ENCODE assay signal across 8 cellular contexts in genomic region chr5:146173049-146173448, GRCh38. TPM values are rescaled to one million over a fixed set of nuclear protein-coding genes. Genes with fewer than 3 reads are reported as not detected.
DNase-seq lines count a peak whose midpoint lies in the region; ATAC-seq and TF ChIP-seq lines count a peak whose summit lies in the region.
"Not testable (repeated sequence)": the region's sequence is repeated elsewhere in the genome, so short reads cannot be mapped to it uniquely, and the experiment has no call there.

No MANE protein-coding gene starts in this region.

- TF ChIP-seq CTCF in GM06990 (IDR thresholded peaks at IDR 0.05; ENCODE audit: insufficient read depth, low read length, poor library complexity, severe bottlenecking), result not testable (repeated sequence)

- H3K27me3 ChIP-seq in GM06990 (replicated peaks; ENCODE audit: control insufficient read depth, insufficient read depth, low read length), result not testable (repeated sequence)

- not testable (repeated sequence) for H3K36me3 ChIP-seq in GM06990 (ENCODE audit: control insufficient read depth, insufficient read depth, low read length)

- not testable (repeated sequence) for H3K4me3 ChIP-seq in GM06990 (replicated peaks; ENCODE audit: low read depth, low read length)

- CTCF ChIA-PET in activated CD4-positive, alpha-beta T cell treated with anti-CD3 and anti-CD28 coated beads, Interleukin-2, amount 10 ng/mL, durations not matched to agents 7 days and 5 days (lab: Charles Lee), result interaction anchor here (0.7 to 1.1 kb wide), 3 partner anchors 10 to 221 kb away, joined by 3 to 4 read pairs (median 4); no protein-coding TSS in a partner anchor

- not testable (repeated sequence) for H3K9me3 Mint-ChIP-seq in activated CD4-positive, alpha-beta T cell treated with anti-CD3 and anti-CD28 coated beads, Interleukin-2, amount 10 ng/mL, durations not matched to agents 7 days and 5 days

- peak overlapping the region; percentile 50 for H3K27ac Mint-ChIP-seq in activated CD4-positive, alpha-beta T cell treated with anti-CD3 and anti-CD28 coated beads, Interleukin-2, amount 10 ng/mL, durations not matched to agents 7 days and 5 days

- ATAC-seq in GM18858 (IDR thresholded peaks at IDR 0.05; ENCODE audit: unreplicated experiment), result peak; percentile 64
- peak; percentile 86 for ATAC-seq in GM19395 (IDR thresholded peaks at IDR 0.05; ENCODE audit: unreplicated experiment)
- ATAC-seq in GM21529 (IDR thresholded peaks at IDR 0.05; ENCODE audit: unreplicated experiment), result peak; percentile 64
- peak; percentile 77 for ATAC-seq in HG02852 (IDR thresholded peaks at IDR 0.05; ENCODE audit: unreplicated experiment)
- ATAC-seq in HG03103 (IDR thresholded peaks at IDR 0.05; ENCODE audit: low read depth, unreplicated experiment), result peak; percentile 37
- ATAC-seq in HG03460 (IDR thresholded peaks at IDR 0.05; ENCODE audit: unreplicated experiment), result peak; percentile 70

- not testable (repeated sequence) for H3K4me3 Mint-ChIP-seq in activated CD4-positive, alpha-beta T cell treated with anti-CD3 and anti-CD28 coated beads, Interleukin-2, amount 10 ng/mL, durations not matched to agents 7 days and 5 days

- POLR2A ChIA-PET in activated CD4-positive, alpha-beta T cell treated with anti-CD3 and anti-CD28 coated beads, Interleukin-2, amount 10 ng/mL, durations not matched to agents 7 days and 5 days (lab: Charles Lee), result not testable (repeated sequence)

- H3K27me3 Mint-ChIP-seq in activated CD4-positive, alpha-beta T cell treated with anti-CD3 and anti-CD28 coated beads, Interleukin-2, amount 10 ng/mL, durations not matched to agents 7 days and 5 days, result not testable (repeated sequence)

- DNase-seq in GM06990 (ENCODE audit: extremely low read depth, insufficient read length), result peak; percentile 32
- DNase-seq in activated CD4-positive, alpha-beta T cell treated with anti-CD3 and anti-CD28 coated beads, Interleukin-2, amount 10 ng/mL, durations not matched to agents 7 days and 5 days, result not testable (repeated sequence)

- H3K4me1 Mint-ChIP-seq in activated CD4-positive, alpha-beta T cell treated with anti-CD3 and anti-CD28 coated beads, Interleukin-2, amount 10 ng/mL, durations not matched to agents 7 days and 5 days, result peaks cover 18% of the 10 kb centered on the region

- peaks cover 45% of the 10 kb centered on the region for H3K36me3 Mint-ChIP-seq in activated CD4-positive, alpha-beta T cell treated with anti-CD3 and anti-CD28 coated beads, Interleukin-2, amount 10 ng/mL, durations not matched to agents 7 days and 5 days (ENCODE audit: low read depth)

RNA-seq across cellular contexts. Expression of gene LARS1, which starts 9.4 kb away (rescaled TPM):
- 100 to 1,000 TPM; 108 to 110 TPM for total RNA-seq in activated CD4-positive, alpha-beta T cell treated with anti-CD3 and anti-CD28 coated beads, Interleukin-2, amount 10 ng/mL, durations not matched to agents 7 days and 5 days

RNA-seq across cellular contexts. Expression of gene RBM27, which starts 30.4 kb away (rescaled TPM):
- 10 to 100 TPM; 19.5 to 36.3 TPM for total RNA-seq in activated CD4-positive, alpha-beta T cell treated with anti-CD3 and anti-CD28 coated beads, Interleukin-2, amount 10 ng/mL, durations not matched to agents 7 days and 5 days
